9 cellular contexts compared by ENCODE assay signal in the genomic region with DNA sequence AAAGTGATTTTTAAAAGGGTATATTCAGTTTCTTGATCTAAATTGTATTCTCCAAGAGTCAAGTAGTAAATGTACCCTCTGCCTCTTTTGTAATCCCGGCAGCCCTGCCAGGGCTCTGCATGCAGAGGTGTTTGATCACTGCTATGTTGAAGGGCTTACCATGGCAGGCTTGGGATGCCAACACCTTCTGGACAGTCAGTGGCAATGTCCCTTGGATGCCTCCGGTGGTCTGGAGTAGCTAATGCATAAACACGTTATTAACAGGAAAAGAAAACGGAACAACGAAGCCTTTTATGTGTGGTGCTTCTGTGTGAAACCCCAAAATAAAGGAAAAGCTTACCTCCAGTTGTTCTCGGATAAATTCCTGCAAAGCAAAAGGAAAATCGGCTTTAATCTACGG. TPM values are rescaled to one million over a fixed set of nuclear protein-coding genes. Genes with fewer than 3 reads are reported as not detected.
DNase-seq lines count a peak whose midpoint lies in the region; ATAC-seq and TF ChIP-seq lines count a peak whose summit lies in the region.
"Had no signal": no experiment of that assay in that cellular context is flagged by ENCODE, and none has a peak within 500 bp of the region (broad histone marks: within the 10 kb centered on the region; RNA-seq: fewer than 3 reads in every experiment).

No MANE protein-coding gene starts in this region.

- H3K4me1 ChIP-seq in RWPE2 (ENCODE audit: insufficient read depth, poor library complexity, severe bottlenecking) = no peaks in the 10 kb centered on the region
- H3K4me1 ChIP-seq in upper lobe of right lung = no peaks in the 10 kb centered on the region

- peak; percentile 19 for DNase-seq in stimulated activated CD4-positive, alpha-beta T cell treated with anti-CD3 and anti-CD28 coated beads, Interleukin-15, amount 100 ng/mL, for 24 hours
- DNase-seq in stimulated activated CD4-positive, alpha-beta T cell treated with anti-CD3 and anti-CD28 coated beads, Interleukin-4, amount 100 ng/mL, for 4 hours = no peak
- DNase-seq in RWPE2 (ENCODE audit: low spot score) (no peak), foreskin melanocyte (peak; percentile 35), upper lobe of right lung (no peak), pons (ENCODE audit: low spot score) (no peak)
- DNase-seq: left colon had no signal

- TF ChIP-seq CTCF in RWPE2 (IDR thresholded peaks at IDR 0.05; ENCODE audit: poor library complexity, severe bottlenecking) (peak; percentile 73), upper lobe of right lung (IDR thresholded peaks at IDR 0.05) (peak; percentile 24)

- ATAC-seq in RWPE2 (ENCODE audit: low read depth) = peak; percentile 85
- peak; percentile 69 for ATAC-seq in upper lobe of right lung
- no peak for ATAC-seq in HG03565 (IDR thresholded peaks at IDR 0.05; ENCODE audit: unreplicated experiment)
- ATAC-seq in HG02588 (IDR thresholded peaks at IDR 0.05; ENCODE audit: unreplicated experiment) = no peak
- ATAC-seq: left colon had no signal

- H3K4me3 ChIP-seq in RWPE2 (ENCODE audit: severe bottlenecking) = no peak overlapping the region
- H3K4me3 ChIP-seq in upper lobe of right lung = no peak overlapping the region

- no peak overlapping the region for H3K27ac ChIP-seq in RWPE2 (ENCODE audit: poor library complexity, severe bottlenecking)
- no peak overlapping the region for H3K27ac ChIP-seq in upper lobe of right lung

- H3K27me3 ChIP-seq in RWPE2 (ENCODE audit: insufficient read depth, poor library complexity, severe bottlenecking) (no peaks in the 10 kb centered on the region), upper lobe of right lung (no peaks in the 10 kb centered on the region)

- intact Hi-C loops in upper lobe of right lung (cut with DNase I) = no loop called here

- peaks cover 81% of the 10 kb centered on the region for H3K36me3 ChIP-seq in RWPE2 (ENCODE audit: low read depth)
- peaks cover 89% of the 10 kb centered on the region for H3K36me3 ChIP-seq in upper lobe of right lung

- H3K9me3 ChIP-seq in RWPE2 (ENCODE audit: severe bottlenecking) (no peaks in the 10 kb centered on the region), upper lobe of right lung (no peaks in the 10 kb centered on the region)

RNA-seq across cellular contexts. Expression of gene EIF2B2, which starts 19.9 kb away (rescaled TPM):
- total RNA-seq in upper lobe of right lung = 34.8 TPM

RNA-seq across cellular contexts. Expression of gene MLH3, which starts 28.6 kb away (rescaled TPM):
- total RNA-seq in upper lobe of right lung = 33.4 TPM

RNA-seq across cellular contexts. Expression of gene ACYP1, which starts 41.2 kb away (rescaled TPM):
- total RNA-seq in upper lobe of right lung = 15.3 TPM

RNA-seq across cellular contexts. Expression of gene ZC2HC1C, which starts 46.8 kb away (rescaled TPM):
- total RNA-seq in upper lobe of right lung = 4.5 TPM

Comparison
In these comparisons a context has a peak if more than half of its experiments do, and no peak if none do; other contexts are left out.
1. DNase-seq: peak in stimulated activated CD4-positive, alpha-beta T cell treated with anti-CD3 and anti-CD28 coated beads, Interleukin-15, amount 100 ng/mL, for 24 hours (single experiment) and foreskin melanocyte (single experiment); none in stimulated activated CD4-positive, alpha-beta T cell treated with anti-CD3 and anti-CD28 coated beads, Interleukin-4, amount 100 ng/mL, for 4 hours (0 of 2), RWPE2 (single experiment), upper lobe of right lung (single experiment) and pons (single experiment).
2. ATAC-seq: peak in RWPE2 (single experiment) and upper lobe of right lung (single experiment); none in HG03565 (single experiment) and HG02588 (single experiment).